ENCODE assay signal across 9 cellular contexts in genomic region chr10:89838002-89838615, GRCh38.
DNase-seq lines count a peak whose midpoint lies in the region; ATAC-seq and TF ChIP-seq lines count a peak whose summit lies in the region.
"Had no signal": no experiment of that assay in that cellular context is flagged by ENCODE, and none has a peak within 500 bp of the region (broad histone marks: within the 10 kb centered on the region; RNA-seq: fewer than 3 reads in every experiment).

No MANE protein-coding gene starts in this region.

- H3K4me3 ChIP-seq in AG04449 (ENCODE audit: low read depth, low read length) (peak overlapping the region; percentile 54), HFF-Myc (replicated peaks; ENCODE audit: low read depth, low read length) (peak overlapping the region; percentile 33), colonic mucosa (peak overlapping the region; percentile 59), muscle layer of colon (ENCODE audit: low read depth in 1 of 2, low read length in 2 of 2) (peak overlapping the region; percentile 71 to 91), MG63 (no peak overlapping the region)
- H3K4me3 ChIP-seq: SK-N-MC had no signal

- CTCF ChIA-PET in AG04449 (lab: Yijun Ruan, JAX), result no interaction called here

- H3K27ac ChIP-seq in colonic mucosa, result no peak overlapping the region
- H3K27ac ChIP-seq in muscle layer of colon (ENCODE audit: low read depth, low read length), result peak overlapping the region; percentile 53
- H3K27ac ChIP-seq: SK-N-MC had no signal

- peak overlapping the region; percentile 30 to 75 for H3K9ac ChIP-seq in colonic mucosa (ENCODE audit: low read depth in 2 of 2, low read length in 2 of 2)
- H3K9ac ChIP-seq in muscle layer of colon (ENCODE audit: low read length), result peak overlapping the region; percentile 9

- DNase-seq in AG04449 (ENCODE audit: low read depth, low spot score) (no peak), HFF-Myc (ENCODE audit: extremely low read depth, low read depth) (no peak), colonic mucosa (no peak), MG63 (no peak), CD1c-positive myeloid dendritic cell (ENCODE audit: extremely low spot score) (no peak)

- ATAC-seq in GM21367 (IDR thresholded peaks at IDR 0.05; ENCODE audit: unreplicated experiment), result no peak
- ATAC-seq in GM18868 (IDR thresholded peaks at IDR 0.05; ENCODE audit: unreplicated experiment), result no peak

- TF ChIP-seq CTCF in AG04449 (IDR thresholded peaks at IDR 0.05; ENCODE audit: insufficient read depth, low read length, missing control alignments) (no peak), HFF-Myc (IDR thresholded peaks at IDR 0.05; ENCODE audit: low read depth, low read length, missing control alignments) (no peak), colonic mucosa (IDR thresholded peaks at IDR 0.05) (no peak)

- H3K4me1 ChIP-seq in colonic mucosa, result no peaks in the 10 kb centered on the region
- H3K4me1 ChIP-seq in muscle layer of colon (ENCODE audit: insufficient read depth, low read length), result peaks cover 4% of the 10 kb centered on the region

- no peaks in the 10 kb centered on the region for H3K9me3 ChIP-seq in colonic mucosa
- H3K9me3 ChIP-seq in muscle layer of colon (ENCODE audit: low read length), result no peaks in the 10 kb centered on the region
- H3K9me3 ChIP-seq in MG63, result no peaks in the 10 kb centered on the region

- H3K36me3 ChIP-seq in colonic mucosa, result no peaks in the 10 kb centered on the region
- no peaks in the 10 kb centered on the region for H3K36me3 ChIP-seq in muscle layer of colon (ENCODE audit: insufficient read depth, low read length)
- no peaks in the 10 kb centered on the region for H3K36me3 ChIP-seq in MG63

- no peaks in the 10 kb centered on the region for H3K27me3 ChIP-seq in colonic mucosa
- no peaks in the 10 kb centered on the region for H3K27me3 ChIP-seq in muscle layer of colon (ENCODE audit: control insufficient read depth in 1 of 2, insufficient read depth in 2 of 2, low read length in 2 of 2)
- H3K27me3 ChIP-seq in MG63, result no peaks in the 10 kb centered on the region

- POLR2A ChIA-PET in AG04449 (lab: Yijun Ruan, JAX), result no interaction called here

- intact Hi-C loops in colonic mucosa (cut with DNase I), result no loop called here
